8 cellular contexts compared by ENCODE assay signal in the genomic region with DNA sequence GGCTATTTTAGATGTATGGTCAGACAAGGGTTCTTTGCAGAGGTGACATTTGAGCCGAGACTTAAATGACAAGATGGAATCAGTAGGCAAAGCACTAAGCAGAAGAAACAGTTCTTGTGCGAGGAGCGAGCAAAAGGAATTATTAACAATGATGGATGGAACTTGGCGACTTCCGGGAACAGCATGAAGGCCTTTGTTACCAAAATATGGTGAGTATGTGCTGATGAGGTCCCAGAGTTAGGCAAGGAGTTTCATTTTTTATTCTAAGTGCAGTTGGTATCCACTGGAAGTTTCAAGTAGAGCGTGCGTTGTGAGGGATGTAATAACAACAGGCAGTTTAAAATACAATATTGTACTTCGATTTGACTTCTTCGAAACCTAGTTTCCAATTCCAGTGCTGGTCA. TPM values are rescaled to one million over a fixed set of nuclear protein-coding genes. Genes with fewer than 3 reads are reported as not detected.
DNase-seq lines count a peak whose midpoint lies in the region; ATAC-seq and TF ChIP-seq lines count a peak whose summit lies in the region.

No MANE protein-coding gene starts in this region.

- TF ChIP-seq EP300 in transverse colon (IDR thresholded peaks at IDR 0.05; ENCODE audit: low read depth) = no peak

- DNase-seq in NCI-H1092 treated with DMSO at 0.1 percent for 48 hours (lab: John Stamatoyannopoulos, UW) = peak; percentile 83
- no peak for DNase-seq in NCI-H1092 (lab: John Stamatoyannopoulos, UW)
- DNase-seq in MG63 = no peak
- peak; percentile 26 for DNase-seq in astrocyte of the cerebellum (ENCODE audit: low read depth)
- no peak for DNase-seq in right lobe of liver
- DNase-seq in transverse colon = peak; percentile 13
- no peak for DNase-seq in SKM-1 treated with dmso at 0.1 percent for 144 hours (lab: John Stamatoyannopoulos, UW; ENCODE audit: unreplicated experiment)
- DNase-seq in activated gamma-delta T cell (lab: John Stamatoyannopoulos, UW) = no peak

- H3K9me3 ChIP-seq in MG63 (no peaks in the 10 kb centered on the region), right lobe of liver (peaks cover 0 to 2% (median 0%) of the 10 kb centered on the region in 4 donors), transverse colon (no peaks in the 10 kb centered on the region)

- H3K4me1 ChIP-seq in right lobe of liver = peaks cover 0 to 20% (median 7%) of the 10 kb centered on the region in 4 donors
- peaks cover 14 to 48% (median 24%) of the 10 kb centered on the region in 4 donors for H3K4me1 ChIP-seq in transverse colon

- H3K27me3 ChIP-seq in MG63 (no peaks in the 10 kb centered on the region), right lobe of liver (no peaks in the 10 kb centered on the region), transverse colon (no peaks in the 10 kb centered on the region)

- peak overlapping the region; percentile 88 for H3K4me3 ChIP-seq in MG63
- H3K4me3 ChIP-seq in astrocyte of the cerebellum (ENCODE audit: low read depth, low read length) = peak overlapping the region; percentile 70
- H3K4me3 ChIP-seq in right lobe of liver = peak overlapping the region; percentile 81 to 87 (median 86)
- H3K4me3 ChIP-seq in transverse colon = peak overlapping the region; percentile 72 to 90 (median 88)

- WGBS in right lobe of liver (ENCODE audit: insufficient coverage, low coverage, low lambda C conversion rate, missing lambda C conversion rate) = 1% methylated on average over 9 of the region's 9 CpGs
- WGBS in transverse colon (ENCODE audit: low coverage in 1 of 2), 2 donors = 0% methylated on average over 5 to 9 of the region's 9 CpGs

- H3K36me3 ChIP-seq in MG63 (peaks cover 4% of the 10 kb centered on the region; the same call in 1 of the 2 replicates), right lobe of liver (no peaks in the 10 kb centered on the region), transverse colon (no peaks in the 10 kb centered on the region)

- TF ChIP-seq POLR2A in right lobe of liver (IDR thresholded peaks at IDR 0.05) (no peak), transverse colon (IDR thresholded peaks at IDR 0.05) (no peak)

- no peak for ATAC-seq in right lobe of liver

- in situ Hi-C loops in astrocyte of the cerebellum (cut with HindIII; ENCODE audit: low sequenced_read_pairs) (no loop called here), transverse colon (cut with MboI; ENCODE audit: low pct_ligation_motif_present in 1 of 4, low pct_unique_long_range_greater_than_20kb in 1 of 4, low sequenced_read_pairs in 3 of 4) (no loop called here)

- H3K27ac ChIP-seq in right lobe of liver (peak overlapping the region; percentile 89 to 97 (median 92)), transverse colon (peak overlapping the region; percentile 97 to 99 (median 98))

- TF ChIP-seq CTCF in astrocyte of the cerebellum (IDR thresholded peaks at IDR 0.05; ENCODE audit: low read depth, low read length, missing control alignments) (no peak), right lobe of liver (IDR thresholded peaks at IDR 0.05) (no peak), transverse colon (IDR thresholded peaks at IDR 0.05) (no peak)

- intact Hi-C loops in right lobe of liver (cut with DNase I) = no loop called here
- intact Hi-C loops in transverse colon (cut with DNase I; ENCODE audit: low total_unique reads) = no loop called here

RNA-seq across cellular contexts. Expression of a gene that starts 1.6 kb away (rescaled TPM):
- 21.4 and 24.2 TPM in 2 replicates for total RNA-seq in MG63 (2014; rRNA removed; shearing (Covaris generic); ENCODE audit: low replicate concordance)
- total RNA-seq in right lobe of liver = 10 to 100 TPM in 2 of 6 experiments, 1 to 10 TPM in 4; 7.5 to 11.2 (median 9.9) TPM
- 10 to 100 TPM in 3 of 4 donors, 1 to 10 TPM in 1; 7.2 to 40.5 (median 34.8) TPM for total RNA-seq in transverse colon

RNA-seq across cellular contexts. Expression of a gene that starts 58.0 kb away (rescaled TPM):
- 0.43 and 1.9 TPM in 2 replicates for total RNA-seq in MG63 (2014; rRNA removed; shearing (Covaris generic); ENCODE audit: low replicate concordance)
- total RNA-seq in right lobe of liver (10 to 100 TPM in 2 of 6 experiments, 1 to 10 TPM in 4; 1.5 to 13.3 (median 8.4) TPM), transverse colon (10 to 100 TPM in 3 of 4 donors, 1 to 10 TPM in 1; 7.1 to 39.1 (median 33.1) TPM)

Comparison
In these comparisons a context has a peak if more than half of its experiments do, and no peak if none do; other contexts are left out.
1. DNase-seq: peak in NCI-H1092 treated with DMSO at 0.1 percent for 48 hours (single experiment), astrocyte of the cerebellum (single experiment) and transverse colon (single experiment); none in NCI-H1092 (single experiment), MG63 (single experiment), right lobe of liver (0 of 3), SKM-1 treated with dmso at 0.1 percent for 144 hours (single experiment) and activated gamma-delta T cell (single experiment).
2. Peak in every context shown above with its lines, with median percentiles within 50 percentile points of each other: H3K4me3 ChIP-seq.